ENCODE assay signal across 2 cellular contexts in genomic region chr6:28263946-28264345, GRCh38.
TF ChIP-seq lines count a peak whose summit lies in the region.

No MANE protein-coding gene starts in this region.

TF ChIP-seq in SK-N-SH, 30 proteins besides CTCF, POLR2A, EP300 and RAD21:
- TF ChIP-seq RFX5 (IDR thresholded peaks at IDR 0.05; ENCODE audit: low read length) (no peak), FOXJ3 (CRISPR knock-in tag; IDR thresholded peaks at IDR 0.05) (no peak), USF2 (IDR thresholded peaks at IDR 0.05; ENCODE audit: borderline replicate concordance, low read depth, low read length) (no peak), YY1 (IDR thresholded peaks at IDR 0.05; ENCODE audit: low read depth) (no peak), MAX (IDR thresholded peaks at IDR 0.05; ENCODE audit: low read depth) (no peak), EZH2phosphoT487 (IDR thresholded peaks at IDR 0.05; ENCODE audit: borderline replicate concordance, low read depth) (no peak), SIN3A (IDR thresholded peaks at IDR 0.05; ENCODE audit: borderline replicate concordance, low read depth, low read length) (no peak), NFIC (IDR thresholded peaks at IDR 0.05; ENCODE audit: borderline replicate concordance) (no peak), MEF2A (IDR thresholded peaks at IDR 0.05; ENCODE audit: borderline replicate concordance, low read depth) (no peak), REST (IDR thresholded peaks at IDR 0.05; ENCODE audit: low read depth, low read length) (no peak), RCOR1 (IDR thresholded peaks at IDR 0.05; ENCODE audit: low read length) (no peak), FOXM1 (IDR thresholded peaks at IDR 0.05; ENCODE audit: low read depth) (no peak), TAF1 (IDR thresholded peaks at IDR 0.05; ENCODE audit: borderline replicate concordance, low read depth, low read length) (no peak), TCF12 (IDR thresholded peaks at IDR 0.05) (no peak), TEAD4 (IDR thresholded peaks at IDR 0.05; ENCODE audit: borderline replicate concordance, insufficient read depth) (no peak), ZBTB33 (IDR thresholded peaks at IDR 0.05; ENCODE audit: borderline replicate concordance, low read depth) (no peak), CHD2 (IDR thresholded peaks at IDR 0.05; ENCODE audit: low read length, partially characterized antibody) (no peak), SMC3 (IDR thresholded peaks at IDR 0.05; ENCODE audit: low read depth, low read length) (no peak), USF1 (IDR thresholded peaks at IDR 0.05; ENCODE audit: borderline replicate concordance, low read depth) (no peak)

TF ChIP-seq in SK-N-SH treated with all-trans-retinoic acid at 6 μM for 48 hours, 23 proteins besides CTCF, POLR2A, EP300 and RAD21:
- TF ChIP-seq ZNF70 (CRISPR knock-in tag; IDR thresholded peaks at IDR 0.05), result no peak
- TF ChIP-seq TSHZ2 (CRISPR knock-in tag; IDR thresholded peaks at IDR 0.05), result no peak
- TF ChIP-seq ZFP30 (CRISPR knock-in tag; IDR thresholded peaks at IDR 0.05), result no peak
- no peak for TF ChIP-seq TCF4 (CRISPR knock-in tag; IDR thresholded peaks at IDR 0.05; ENCODE audit: borderline replicate concordance)
- no peak for TF ChIP-seq POU6F1 (CRISPR knock-in tag; IDR thresholded peaks at IDR 0.05; ENCODE audit: borderline replicate concordance, low read depth)
TF ChIP-seq in SK-N-SH treated with all-trans-retinoic acid at 6 μM for 48 hours: peak in this region for 0.
